In genomic region chr6:13810688-13811446, GRCh38 we compare ENCODE assay signal across 13 cellular contexts. TPM values are rescaled to one million over a fixed set of nuclear protein-coding genes. Genes with fewer than 3 reads are reported as not detected.
A peak's percentile ranks its signal among the peaks of the same experiment; 100 is the strongest.
DNase-seq lines count a peak whose midpoint lies in the region; ATAC-seq and TF ChIP-seq lines count a peak whose summit lies in the region.
"Had no signal": no experiment of that assay in that cellular context is flagged by ENCODE, and none has a peak within 500 bp of the region (broad histone marks: within the 10 kb centered on the region; RNA-seq: fewer than 3 reads in every experiment).

No MANE protein-coding gene starts in this region.

- in situ Hi-C loops in transverse colon (cut with MboI; ENCODE audit: low pct_ligation_motif_present in 1 of 4, low pct_unique_long_range_greater_than_20kb in 1 of 4, low sequenced_read_pairs in 3 of 4) = no loop called here

- no peaks in the 10 kb centered on the region for H3K27me3 Mint-ChIP-seq in activated naive CD8-positive, alpha-beta T cell
- no peaks in the 10 kb centered on the region for H3K27me3 Mint-ChIP-seq in activated naive CD8-positive, alpha-beta T cell treated with anti-CD3 and anti-CD28 coated beads for 36 hours
- no peaks in the 10 kb centered on the region for H3K27me3 Mint-ChIP-seq in dendritic cell treated with granulocyte-macrophage colony-stimulating factor and Interleukin-4, amounts not matched to agents 40 ng/mL and 50 ng/mL, for 4 days
- no peaks in the 10 kb centered on the region for H3K27me3 Mint-ChIP-seq in naive B cell
- H3K27me3 Mint-ChIP-seq in CD8-positive, alpha-beta memory T cell = no peaks in the 10 kb centered on the region
- H3K27me3 Mint-ChIP-seq: activated naive CD8-positive, alpha-beta T cell treated with anti-CD3 and anti-CD28 coated beads, Interleukin-2, amount 10 ng/mL, durations not matched to agents 7 days and 5 days; stimulated activated naive CD8-positive, alpha-beta T cell treated with anti-CD3 and anti-CD28 coated beads, Interleukin-15, Interleukin-2, amounts not matched to agents 100 ng/mL and 50 ng/mL, for 24 hours had no signal

- peak; percentile 32 for TF ChIP-seq POLR2A in transverse colon (IDR thresholded peaks at IDR 0.05)
- TF ChIP-seq POLR2A in testis (IDR thresholded peaks at IDR 0.05) = no peak

- H3K36me3 ChIP-seq in transverse colon = peaks cover 0 to 11% (median 2%) of the 10 kb centered on the region in 4 donors
- no peaks in the 10 kb centered on the region for H3K36me3 ChIP-seq in testis (ENCODE audit: low read depth, missing control alignments)
- no peaks in the 10 kb centered on the region for H3K36me3 ChIP-seq in CD8-positive, alpha-beta memory T cell (ENCODE audit: insufficient read depth, low read length)
- H3K36me3 ChIP-seq: HAP-1 had no signal

- intact Hi-C loops in dendritic cell treated with granulocyte-macrophage colony-stimulating factor and Interleukin-4, amounts not matched to agents 40 ng/mL and 50 ng/mL, for 4 days (cut with micrococcal nuclease) = loop anchor here (5.0 kb wide), 1 partner anchor 61 kb away; no protein-coding TSS in a partner anchor
- intact Hi-C loops in transverse colon (cut with DNase I; ENCODE audit: low total_unique reads) (no loop called here), testis (cut with DNase I; ENCODE audit: low total_unique reads) (no loop called here)

- H3K9me3 ChIP-seq in transverse colon (no peaks in the 10 kb centered on the region), testis (no peaks in the 10 kb centered on the region)
- no peaks in the 10 kb centered on the region for H3K9me3 ChIP-seq in CD8-positive, alpha-beta memory T cell (ENCODE audit: low read length)
- H3K9me3 ChIP-seq: A549, HAP-1, MG63 had no signal

- H3K4me1 ChIP-seq in transverse colon (peaks cover 26 to 44% (median 34%) of the 10 kb centered on the region in 4 donors), testis (peaks cover 15% of the 10 kb centered on the region)
- H3K4me1 ChIP-seq in CD8-positive, alpha-beta memory T cell (ENCODE audit: insufficient read depth, low read length) = peaks cover 18% of the 10 kb centered on the region

- TF ChIP-seq EP300 in transverse colon (IDR thresholded peaks at IDR 0.05; ENCODE audit: low read depth) = no peak

- TF ChIP-seq CTCF in transverse colon (IDR thresholded peaks at IDR 0.05) = no peak
- no peak for TF ChIP-seq CTCF in testis (IDR thresholded peaks at IDR 0.05)

- 33 to 38% methylated on average over 3 of the region's 3 CpGs for WGBS in transverse colon (ENCODE audit: low coverage in 1 of 2), 2 donors
- WGBS in testis, 2 donors = 54 to 55% methylated on average over 3 of the region's 3 CpGs

- H3K27ac Mint-ChIP-seq in activated naive CD8-positive, alpha-beta T cell = peak overlapping the region; percentile 16
- no peak overlapping the region for H3K27ac Mint-ChIP-seq in activated naive CD8-positive, alpha-beta T cell treated with anti-CD3 and anti-CD28 coated beads for 36 hours
- peak overlapping the region; percentile 90 for H3K27ac Mint-ChIP-seq in dendritic cell treated with granulocyte-macrophage colony-stimulating factor and Interleukin-4, amounts not matched to agents 40 ng/mL and 50 ng/mL, for 4 days
- H3K27ac Mint-ChIP-seq in naive B cell = peak overlapping the region in 5 of 6 donors; percentile 17 to 61 (median 25)
- peak overlapping the region in 2 of 8 donors; percentile 26 to 45 for H3K27ac Mint-ChIP-seq in CD8-positive, alpha-beta memory T cell
- H3K27ac Mint-ChIP-seq: activated naive CD8-positive, alpha-beta T cell treated with anti-CD3 and anti-CD28 coated beads, Interleukin-2, amount 10 ng/mL, durations not matched to agents 7 days and 5 days; stimulated activated naive CD8-positive, alpha-beta T cell treated with anti-CD3 and anti-CD28 coated beads, Interleukin-15, Interleukin-2, amounts not matched to agents 100 ng/mL and 50 ng/mL, for 24 hours had no signal

- no peak for ATAC-seq in naive B cell (ENCODE audit: low read depth in 2 of 2)
- ATAC-seq: A549 had no signal

- no peak for DNase-seq in activated naive CD8-positive, alpha-beta T cell treated with anti-CD3 and anti-CD28 coated beads for 36 hours
- DNase-seq in naive B cell (no peak), transverse colon (no peak), testis (no peak), GF-D8 (lab: John Stamatoyannopoulos, UW) (no peak)
- DNase-seq in CD8-positive, alpha-beta memory T cell = no peak
- DNase-seq: activated naive CD8-positive, alpha-beta T cell treated with anti-CD3 and anti-CD28 coated beads, Interleukin-2, amount 10 ng/mL, durations not matched to agents 7 days and 5 days; MG63 had no signal

- no peaks in the 10 kb centered on the region for H3K9me3 Mint-ChIP-seq in activated naive CD8-positive, alpha-beta T cell (ENCODE audit: low read depth)
- H3K9me3 Mint-ChIP-seq in activated naive CD8-positive, alpha-beta T cell treated with anti-CD3 and anti-CD28 coated beads for 36 hours = no peaks in the 10 kb centered on the region
- no peaks in the 10 kb centered on the region for H3K9me3 Mint-ChIP-seq in dendritic cell treated with granulocyte-macrophage colony-stimulating factor and Interleukin-4, amounts not matched to agents 40 ng/mL and 50 ng/mL, for 4 days
- no peaks in the 10 kb centered on the region for H3K9me3 Mint-ChIP-seq in naive B cell
- no peaks in the 10 kb centered on the region for H3K9me3 Mint-ChIP-seq in CD8-positive, alpha-beta memory T cell
- H3K9me3 Mint-ChIP-seq: activated naive CD8-positive, alpha-beta T cell treated with anti-CD3 and anti-CD28 coated beads, Interleukin-2, amount 10 ng/mL, durations not matched to agents 7 days and 5 days; stimulated activated naive CD8-positive, alpha-beta T cell treated with anti-CD3 and anti-CD28 coated beads, Interleukin-15, Interleukin-2, amounts not matched to agents 100 ng/mL and 50 ng/mL, for 24 hours had no signal

- peaks cover 31% of the 10 kb centered on the region for H3K4me1 Mint-ChIP-seq in activated naive CD8-positive, alpha-beta T cell (ENCODE audit: low read depth)
- H3K4me1 Mint-ChIP-seq in activated naive CD8-positive, alpha-beta T cell treated with anti-CD3 and anti-CD28 coated beads for 36 hours = peaks cover 28% of the 10 kb centered on the region
- H3K4me1 Mint-ChIP-seq in dendritic cell treated with granulocyte-macrophage colony-stimulating factor and Interleukin-4, amounts not matched to agents 40 ng/mL and 50 ng/mL, for 4 days (ENCODE audit: low read depth) = peaks cover 34% of the 10 kb centered on the region
- peaks cover 19 to 36% (median 36%) of the 10 kb centered on the region in 3 donors for H3K4me1 Mint-ChIP-seq in naive B cell
- peaks cover 34 to 45% (median 40%) of the 10 kb centered on the region in 3 donors for H3K4me1 Mint-ChIP-seq in CD8-positive, alpha-beta memory T cell

- CTCF ChIA-PET in CD8-positive, alpha-beta memory T cell (lab: Charles Lee) = interaction anchor here (1.5 kb wide), 1 partner anchor 16 kb away, joined by 7 read pairs; no protein-coding TSS in a partner anchor

- H3K27me3 ChIP-seq in transverse colon = no peaks in the 10 kb centered on the region
- no peaks in the 10 kb centered on the region for H3K27me3 ChIP-seq in testis
- no peaks in the 10 kb centered on the region for H3K27me3 ChIP-seq in CD8-positive, alpha-beta memory T cell (ENCODE audit: insufficient read depth, low read length, poor library complexity, severe bottlenecking)
- H3K27me3 ChIP-seq: MG63 had no signal

- H3K27ac ChIP-seq in transverse colon (peak overlapping the region; percentile 97 to 99 (median 98)), testis (no peak overlapping the region)
- H3K27ac ChIP-seq in CD8-positive, alpha-beta memory T cell (ENCODE audit: low read depth, low read length) = no peak overlapping the region
- H3K27ac ChIP-seq: A549 had no signal

- H3K4me3 Mint-ChIP-seq in activated naive CD8-positive, alpha-beta T cell = no peak overlapping the region
- H3K4me3 Mint-ChIP-seq in activated naive CD8-positive, alpha-beta T cell treated with anti-CD3 and anti-CD28 coated beads for 36 hours = no peak overlapping the region
- no peak overlapping the region for H3K4me3 Mint-ChIP-seq in dendritic cell treated with granulocyte-macrophage colony-stimulating factor and Interleukin-4, amounts not matched to agents 40 ng/mL and 50 ng/mL, for 4 days
- peak overlapping the region in 1 of 8 donors; percentile 94 for H3K4me3 Mint-ChIP-seq in naive B cell
- peak overlapping the region in 1 of 7 donors; percentile 95 for H3K4me3 Mint-ChIP-seq in CD8-positive, alpha-beta memory T cell
- H3K4me3 Mint-ChIP-seq: stimulated activated naive CD8-positive, alpha-beta T cell treated with anti-CD3 and anti-CD28 coated beads, Interleukin-15, Interleukin-2, amounts not matched to agents 100 ng/mL and 50 ng/mL, for 24 hours had no signal

- no peaks in the 10 kb centered on the region for H3K36me3 Mint-ChIP-seq in activated naive CD8-positive, alpha-beta T cell
- H3K36me3 Mint-ChIP-seq in activated naive CD8-positive, alpha-beta T cell treated with anti-CD3 and anti-CD28 coated beads for 36 hours = peaks cover 23% of the 10 kb centered on the region
- peaks cover 67% of the 10 kb centered on the region for H3K36me3 Mint-ChIP-seq in dendritic cell treated with granulocyte-macrophage colony-stimulating factor and Interleukin-4, amounts not matched to agents 40 ng/mL and 50 ng/mL, for 4 days (ENCODE audit: low read depth)
- peaks cover 0 to 2% of the 10 kb centered on the region in 2 donors for H3K36me3 Mint-ChIP-seq in naive B cell
- H3K36me3 Mint-ChIP-seq in CD8-positive, alpha-beta memory T cell = peaks cover 0 to 15% (median 0%) of the 10 kb centered on the region in 3 donors

- POLR2A ChIA-PET in CD8-positive, alpha-beta memory T cell (lab: Charles Lee) = no interaction called here

- no peak overlapping the region for H3K4me3 ChIP-seq in transverse colon
- no peak overlapping the region for H3K4me3 ChIP-seq in testis
- H3K4me3 ChIP-seq in CD8-positive, alpha-beta memory T cell (ENCODE audit: low read length) = no peak overlapping the region
- H3K4me3 ChIP-seq: A549, HAP-1, MG63 had no signal

RNA-seq across cellular contexts. Expression of gene MCUR1, which starts 3.5 kb away (rescaled TPM):
- total RNA-seq in activated naive CD8-positive, alpha-beta T cell treated with anti-CD3 and anti-CD28 coated beads for 36 hours = 10 to 100 TPM; 42.1 to 45.5 TPM
- polyA plus RNA-seq in naive B cell (ENCODE audit: low read depth in 6 of 6) (10 to 100 TPM in 3 of 6 donors, 1 to 10 TPM in 3; 5.4 to 11.5 (median 9.8) TPM), testis (ENCODE audit: insufficient read depth, low read depth, low replicate concordance) (12.0 TPM)
- total RNA-seq in transverse colon (10 to 100 TPM; 25.7 to 58.7 (median 31.1) TPM), testis (10 to 100 TPM; 12.8 to 18.5 TPM)
- total RNA-seq in CD8-positive, alpha-beta memory T cell = 10 to 100 TPM; 50.9 to 54.8 TPM
- polyA plus RNA-seq in CD8-positive, alpha-beta memory T cell = 8.4 TPM

Comparison
In these comparisons a context has a peak if more than half of its experiments do, and no peak if none do; other contexts are left out.
1. H3K27ac ChIP-seq: peak in transverse colon (4 of 4); none in testis (0 of 2) and CD8-positive, alpha-beta memory T cell (single experiment).